In genomic region chr11:25943031-25943430, GRCh38 we compare ENCODE assay signal across 31 cellular contexts.
"Had no signal": no experiment of that assay in that cellular context is flagged by ENCODE, and none has a peak within 500 bp of the region (broad histone marks: within the 10 kb centered on the region; RNA-seq: fewer than 3 reads in every experiment).

No MANE protein-coding gene starts in this region.

- H3K27ac ChIP-seq: adrenal gland, body of pancreas, brain microvascular endothelial cell, breast epithelium, VCaP had no signal

- H3K36me3 ChIP-seq: adrenal gland, brain microvascular endothelial cell, breast epithelium had no signal

- H3K27me3 ChIP-seq: adrenal gland, body of pancreas, brain microvascular endothelial cell, breast epithelium had no signal

- DNase-seq: activated B cell treated with CpG ODN at 0.5 μM for 24 hours; activated CD4-positive, alpha-beta memory T cell treated with anti-CD3 and anti-CD28 coated beads for 36 hours; activated CD4-positive, alpha-beta T cell treated with anti-CD3 and anti-CD28 coated beads for 4 hours; activated CD4-positive, alpha-beta T cell treated with anti-CD3 and anti-CD28 coated beads, Interleukin-2, amount 10 ng/mL, durations not matched to agents 24 days and 14 days; activated CD4-positive, alpha-beta T cell treated with anti-CD3 and anti-CD28 coated beads, Interleukin-2, amount 50 U/mL, for 1 hour; activated CD4-positive, alpha-beta T cell treated with anti-CD3 and anti-CD28 coated beads, Interleukin-2, amount 50 U/mL, for 4 hours; activated CD4-positive, CD25-positive, alpha-beta regulatory T cell treated with anti-CD3 and anti-CD28 coated beads, Interleukin-2, amount 50 U/mL, for 72 hours; activated CD8-positive, alpha-beta memory T cell treated with anti-CD3 and anti-CD28 coated beads, Interleukin-2, amount 50 U/mL, for 4 hours; activated CD8-positive, alpha-beta T cell treated with anti-CD3 and anti-CD28 coated beads for 36 hours; activated effector memory CD4-positive, alpha-beta T cell treated with anti-CD3 and anti-CD28 coated beads, Interleukin-2, amount 50 U/mL, for 16 hours; activated gamma-delta T cell treated with Interleukin-2 at 50 U/mL for 16 hours; activated naive CD4-positive, alpha-beta T cell; activated naive CD4-positive, alpha-beta T cell treated with anti-CD3 and anti-CD28 coated beads for 36 hours; activated naive CD4-positive, alpha-beta T cell treated with anti-CD3 and anti-CD28 coated beads, Interleukin-2, amount 50 U/mL, for 16 hours; activated naive CD8-positive, alpha-beta T cell treated with anti-CD3 and anti-CD28 coated beads for 36 hours; activated T-cell treated with anti-CD3 and anti-CD28 coated beads for 4 hours; activated T-cell treated with anti-CD3 and anti-CD28 coated beads, Interleukin-2, amount 50 U/mL, for 1 hour; activated T-cell treated with anti-CD3 and anti-CD28 coated beads, Interleukin-2, amount 50 U/mL, for 4 hours; activated T-cell treated with anti-CD3 and anti-CD28 coated beads, Interleukin-2, amount 50 U/mL, for 72 hours; adrenal gland; amniotic stem cell; aorta; body of pancreas; brain microvascular endothelial cell; central memory CD4-positive, alpha-beta T cell; T-helper 2 cell; T-helper 9 cell had no signal

- ATAC-seq: activated CD8-positive, alpha-beta T cell treated with anti-CD3 and anti-CD28 coated beads for 36 hours; activated naive CD4-positive, alpha-beta T cell treated with anti-CD3 and anti-CD28 coated beads, Interleukin-2, amount 50 U/mL, for 72 hours; activated T-cell treated with anti-CD3 and anti-CD28 coated beads, Interleukin-2, amount 50 U/mL, for 4 hours; activated T-cell treated with anti-CD3 and anti-CD28 coated beads, Interleukin-2, amount 50 U/mL, for 72 hours; activated T-helper 17 cell treated with anti-CD3 and anti-CD28 coated beads, Interleukin-2, amount 50 U/mL, for 72 hours; body of pancreas had no signal

- H3K4me1 ChIP-seq: adrenal gland, body of pancreas, breast epithelium had no signal

- H3K4me3 ChIP-seq: adrenal gland, body of pancreas, breast epithelium had no signal

- H3K9me3 ChIP-seq: adrenal gland, body of pancreas, breast epithelium had no signal
